ENCODE assay signal across 10 cellular contexts in the genomic region with DNA sequence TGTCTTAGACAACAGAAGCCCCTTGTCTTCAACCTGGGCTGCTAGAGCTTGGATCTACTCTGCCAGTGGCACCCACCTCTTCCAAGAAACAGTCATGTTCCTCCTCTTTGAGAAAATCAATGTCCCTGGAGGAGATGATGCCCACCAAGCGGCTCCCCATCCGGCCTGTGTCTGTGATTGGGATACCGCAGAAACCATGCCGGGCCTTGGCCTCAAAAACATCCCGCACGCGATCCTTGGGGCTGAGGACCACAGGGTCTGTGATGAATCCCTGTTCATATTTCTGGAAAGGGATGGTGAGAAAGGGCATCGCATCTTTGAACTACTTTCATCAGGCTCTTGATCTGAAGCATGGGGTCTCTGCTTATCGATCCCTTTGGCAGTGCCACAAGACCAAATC. TPM values are rescaled to one million over a fixed set of nuclear protein-coding genes. Genes with fewer than 3 reads are reported as not detected.
DNase-seq lines count a peak whose midpoint lies in the region; ATAC-seq, FAIRE-seq and TF ChIP-seq lines count a peak whose summit lies in the region.
"Had no signal": no experiment of that assay in that cellular context is flagged by ENCODE, and none has a peak within 500 bp of the region (broad histone marks: within the 10 kb centered on the region; RNA-seq: fewer than 3 reads in every experiment).

No MANE protein-coding gene starts in this region.

- peak overlapping the region; percentile 83 for H3K4me3 ChIP-seq in PC-3 (ENCODE audit: low read length)
- no peak overlapping the region for H3K4me3 ChIP-seq in endothelial cell of umbilical vein (replicated peaks in 1 of 3; ENCODE audit: insufficient read depth in 1 of 3, low read depth in 1 of 3, low read length in 3 of 3)
- no peak overlapping the region for H3K4me3 ChIP-seq in smooth muscle cell

- H4K20me1 ChIP-seq in PC-3 (ENCODE audit: low read length) (0 out of 2 replicates have a peak, but pooled peaks cover 13% of the 10 kb centered on the region), endothelial cell of umbilical vein (replicated peaks; ENCODE audit: control insufficient read depth, extremely low read depth, insufficient read depth, low read length) (no peaks in the 10 kb centered on the region), smooth muscle cell (ENCODE audit: low read depth) (peaks cover 6% of the 10 kb centered on the region)

- peak overlapping the region; percentile 46 for H3K27ac Mint-ChIP-seq in activated CD4-positive, alpha-beta T cell treated with anti-CD3 and anti-CD28 coated beads, Interleukin-2, amount 10 ng/mL, durations not matched to agents 7 days and 5 days

- intact Hi-C loops in PC-3 (cut with micrococcal nuclease) (no loop called here), endothelial cell of umbilical vein (cut with micrococcal nuclease) (no loop called here)

- H3K9me3 Mint-ChIP-seq in activated CD4-positive, alpha-beta T cell treated with anti-CD3 and anti-CD28 coated beads, Interleukin-2, amount 10 ng/mL, durations not matched to agents 7 days and 5 days, result no peaks in the 10 kb centered on the region

- peak; percentile 59 for TF ChIP-seq POLR2A in endothelial cell of umbilical vein (IDR thresholded peaks at IDR 0.05; ENCODE audit: low read depth, low read length)

- H3K27me3 ChIP-seq in PC-3 (ENCODE audit: low read length) (no peaks in the 10 kb centered on the region), endothelial cell of umbilical vein (ENCODE audit: control insufficient read depth in 2 of 2, insufficient read depth in 2 of 2, low read length in 2 of 2) (no peaks in the 10 kb centered on the region), smooth muscle cell (ENCODE audit: low read depth) (no peaks in the 10 kb centered on the region)

- ATAC-seq in PC-3 (no peak), HG02678 (IDR thresholded peaks at IDR 0.05; ENCODE audit: unreplicated experiment) (no peak)

- H3K4me2 ChIP-seq in PC-3 (ENCODE audit: low read length), result peak overlapping the region; percentile 97
- H3K4me2 ChIP-seq in endothelial cell of umbilical vein (ENCODE audit: insufficient read depth, low read length), result no peak overlapping the region
- H3K4me2 ChIP-seq in smooth muscle cell, result peak overlapping the region; percentile 95

- CTCF ChIA-PET in activated CD4-positive, alpha-beta T cell treated with anti-CD3 and anti-CD28 coated beads, Interleukin-2, amount 10 ng/mL, durations not matched to agents 7 days and 5 days (lab: Charles Lee), result interaction anchor here (1.5 to 1.9 kb wide), 2 partner anchors 13 to 20 kb away, joined by 4 to 6 read pairs; partner anchors contain the start of gene WDR6
- CTCF ChIA-PET in PC-3 (lab: Charles Lee) (no interaction called here), endothelial cell of umbilical vein (lab: Charles Lee) (interaction anchor here (2.3 kb wide), 1 partner anchor 40 kb away, joined by 19 read pairs; no protein-coding TSS in a partner anchor)

- peaks cover 55% of the 10 kb centered on the region for H3K36me3 Mint-ChIP-seq in activated CD4-positive, alpha-beta T cell treated with anti-CD3 and anti-CD28 coated beads, Interleukin-2, amount 10 ng/mL, durations not matched to agents 7 days and 5 days (ENCODE audit: low read depth)

- no peak for DNase-seq in activated CD4-positive, alpha-beta T cell treated with anti-CD3 and anti-CD28 coated beads, Interleukin-2, amount 10 ng/mL, durations not matched to agents 7 days and 5 days
- DNase-seq in activated CD4-positive, alpha-beta T cell treated with anti-CD3 and anti-CD28 coated beads, Interleukin-2, amount 50 U/mL, for 1 hour, result no peak
- DNase-seq in PC-3, result no peak
- DNase-seq in endothelial cell of umbilical vein (ENCODE audit: low read depth, low spot score), result no peak
- no peak for DNase-seq in smooth muscle cell (lab: John Stamatoyannopoulos, UW; ENCODE audit: unreplicated experiment)
- DNase-seq in COR-L47 (lab: John Stamatoyannopoulos, UW), result no peak
- DNase-seq in urothelium cell line (ENCODE audit: low spot score), result no peak
- DNase-seq: NCI-H1930 had no signal

- H3K79me2 ChIP-seq in PC-3 (ENCODE audit: low read length) (peaks cover 65% of the 10 kb centered on the region), endothelial cell of umbilical vein (ENCODE audit: control insufficient read depth, insufficient read depth, low read length) (peaks cover 41% of the 10 kb centered on the region), smooth muscle cell (ENCODE audit: low read depth) (peaks cover 35% of the 10 kb centered on the region)

- H3K4me3 Mint-ChIP-seq in activated CD4-positive, alpha-beta T cell treated with anti-CD3 and anti-CD28 coated beads, Interleukin-2, amount 10 ng/mL, durations not matched to agents 7 days and 5 days, result no peak overlapping the region

- dilution Hi-C loops in endothelial cell of umbilical vein (cut with MboI; ENCODE audit: extremely low pct_ligation_motif_present, low sequenced_read_pairs), result no loop called here

- peaks cover 10% of the 10 kb centered on the region for H3F3A ChIP-seq in PC-3 (ENCODE audit: low read length, unreplicated experiment)
- H3F3A ChIP-seq in smooth muscle cell (ENCODE audit: low read depth), result peaks cover 34% of the 10 kb centered on the region

- FAIRE-seq in endothelial cell of umbilical vein (lab: Jason Lieb, UNC), result no peak
- no peak for FAIRE-seq in urothelium cell line (lab: Jason Lieb, UNC)
- FAIRE-seq: endometrium had no signal

- H3K9me3 ChIP-seq in PC-3 (ENCODE audit: low read length), result no peaks in the 10 kb centered on the region
- no peaks in the 10 kb centered on the region for H3K9me3 ChIP-seq in endothelial cell of umbilical vein (replicated peaks; ENCODE audit: control insufficient read depth, insufficient read depth, low read length)
- H3K9me3 ChIP-seq in smooth muscle cell (replicated peaks; ENCODE audit: low read depth), result no peaks in the 10 kb centered on the region

- H3K4me1 Mint-ChIP-seq in activated CD4-positive, alpha-beta T cell treated with anti-CD3 and anti-CD28 coated beads, Interleukin-2, amount 10 ng/mL, durations not matched to agents 7 days and 5 days, result peaks cover 56% of the 10 kb centered on the region

- H3K9me1 ChIP-seq in endothelial cell of umbilical vein (replicated peaks; ENCODE audit: control insufficient read depth, extremely low read depth, insufficient read depth, low read length), result no peaks in the 10 kb centered on the region

- H2AFZ ChIP-seq in PC-3 (ENCODE audit: low read length) (no peak overlapping the region), endothelial cell of umbilical vein (ENCODE audit: low read depth, low read length) (no peak overlapping the region), smooth muscle cell (ENCODE audit: low read depth) (no peak overlapping the region)

- no peaks in the 10 kb centered on the region for H3K9me2 ChIP-seq in PC-3 (replicated peaks; ENCODE audit: low read length)

- peaks cover 72% of the 10 kb centered on the region for H3K36me3 ChIP-seq in PC-3 (ENCODE audit: low read depth, low read length)
- peaks cover 21 to 45% of the 10 kb centered on the region in 2 experiments for H3K36me3 ChIP-seq in endothelial cell of umbilical vein (ENCODE audit: control insufficient read depth in 2 of 2, extremely low read depth in 1 of 2, insufficient read depth in 2 of 2, low read length in 2 of 2)
- H3K36me3 ChIP-seq in smooth muscle cell (ENCODE audit: low read depth), result no peaks in the 10 kb centered on the region

- no peak overlapping the region for H3K9ac ChIP-seq in PC-3 (ENCODE audit: low read length)
- H3K9ac ChIP-seq in endothelial cell of umbilical vein (replicated peaks; ENCODE audit: extremely low read depth, insufficient read depth, low read length), result no peak overlapping the region
- no peak overlapping the region for H3K9ac ChIP-seq in smooth muscle cell (ENCODE audit: low read depth)

- H3K4me1 ChIP-seq in PC-3 (ENCODE audit: insufficient read depth, low read length) (peaks cover 42% of the 10 kb centered on the region), endothelial cell of umbilical vein (ENCODE audit: control insufficient read depth, extremely low read depth, insufficient read depth, low read length) (peaks cover 18% of the 10 kb centered on the region), smooth muscle cell (ENCODE audit: low read depth) (peaks cover 18% of the 10 kb centered on the region)

- H3K27me3 Mint-ChIP-seq in activated CD4-positive, alpha-beta T cell treated with anti-CD3 and anti-CD28 coated beads, Interleukin-2, amount 10 ng/mL, durations not matched to agents 7 days and 5 days, result no peaks in the 10 kb centered on the region

- WGBS in smooth muscle cell (ENCODE audit: low lambda C conversion rate), result 98% methylated on average over 9 of the region's 9 CpGs

- POLR2A ChIA-PET in activated CD4-positive, alpha-beta T cell treated with anti-CD3 and anti-CD28 coated beads, Interleukin-2, amount 10 ng/mL, durations not matched to agents 7 days and 5 days (lab: Charles Lee), result no interaction called here
- POLR2A ChIA-PET in PC-3 (lab: Charles Lee; ENCODE audit: unreplicated experiment), result no interaction called here
- POLR2A ChIA-PET in endothelial cell of umbilical vein (lab: Charles Lee), result no interaction called here

- BruUV-seq in PC-3 (replicated peaks; lab: Mats Ljungman, UMichigan) (no TSS peak), endothelial cell of umbilical vein (replicated peaks; lab: Mats Ljungman, UMichigan) (no TSS peak)

- H3K27ac ChIP-seq in PC-3 (ENCODE audit: low read length) (no peak overlapping the region), endothelial cell of umbilical vein (ENCODE audit: insufficient read depth, low read depth, low read length) (no peak overlapping the region), smooth muscle cell (ENCODE audit: low read depth) (peak overlapping the region; percentile 91)

- TF ChIP-seq CTCF in PC-3 (conservative IDR thresholded peaks at IDR 0.05; ENCODE audit: low read depth, low read length) (no peak), endothelial cell of umbilical vein (IDR thresholded peaks at IDR 0.05; ENCODE audit: extremely low read depth in 1 of 2, insufficient read depth in 1 of 2, low read depth in 1 of 2, low read length in 2 of 2) (no peak), smooth muscle cell (IDR thresholded peaks at IDR 0.05; ENCODE audit: borderline replicate concordance, insufficient read depth, poor library complexity, severe bottlenecking) (no peak)

RNA-seq across cellular contexts. Expression of gene IMPDH2, which starts 1.6 kb away (rescaled TPM):
- total RNA-seq in activated CD4-positive, alpha-beta T cell treated with anti-CD3 and anti-CD28 coated beads, Interleukin-2, amount 10 ng/mL, durations not matched to agents 7 days and 5 days, result 100 to 1,000 TPM; 152 to 159 TPM
- total RNA-seq in PC-3 (2014; rRNA removed), result 532 and 576 TPM in 2 replicates
- 189 and 195 TPM in 2 replicates for total RNA-seq in endothelial cell of umbilical vein
- polyA plus RNA-seq in endothelial cell of umbilical vein, result 134 and 167 TPM in 2 replicates
- polyA plus RNA-seq in endothelial cell of umbilical vein (2011; cell fraction: cytosol; rRNA removed), result 202 and 221 TPM in 2 replicates
- 255 and 269 TPM in 2 replicates for polyA plus RNA-seq in endothelial cell of umbilical vein (2011; cell fraction: nucleus; rRNA removed)
- polyA plus RNA-seq in endothelial cell of umbilical vein (2012), result 194 and 239 TPM in 2 replicates
- polyA minus RNA-seq in endothelial cell of umbilical vein, result 350 and 383 TPM in 2 replicates
- 325 TPM for polyA minus RNA-seq in endothelial cell of umbilical vein (2011; cell fraction: cytosol; rRNA and poly(A)+ RNA removed)
- 82.4 and 114 TPM in 2 replicates for polyA minus RNA-seq in endothelial cell of umbilical vein (2011; cell fraction: nucleus; rRNA and poly(A)+ RNA removed)
- total RNA-seq in smooth muscle cell, result 121 and 128 TPM in 2 replicates
- polyA plus RNA-seq in smooth muscle cell, result 105 and 127 TPM in 2 replicates

RNA-seq across cellular contexts. Expression of gene NDUFAF3, which starts 5.7 kb away (rescaled TPM):
- 10 to 100 TPM; 84.5 to 93.2 TPM for total RNA-seq in activated CD4-positive, alpha-beta T cell treated with anti-CD3 and anti-CD28 coated beads, Interleukin-2, amount 10 ng/mL, durations not matched to agents 7 days and 5 days
- total RNA-seq in PC-3 (2014; rRNA removed) (191 and 211 TPM in 2 replicates), endothelial cell of umbilical vein (74.5 and 91.1 TPM in 2 replicates), smooth muscle cell (113 and 124 TPM in 2 replicates)
- polyA plus RNA-seq in endothelial cell of umbilical vein (91.4 and 140 TPM in 2 replicates), smooth muscle cell (169 and 175 TPM in 2 replicates)
- polyA plus RNA-seq in endothelial cell of umbilical vein (2011; cell fraction: cytosol; rRNA removed), result 67.9 and 83.8 TPM in 2 replicates
- 28.7 and 33.7 TPM in 2 replicates for polyA plus RNA-seq in endothelial cell of umbilical vein (2011; cell fraction: nucleus; rRNA removed)
- 74.2 and 75.4 TPM in 2 replicates for polyA plus RNA-seq in endothelial cell of umbilical vein (2012)
- polyA minus RNA-seq in endothelial cell of umbilical vein, result 54.4 and 55.5 TPM in 2 replicates
- polyA minus RNA-seq in endothelial cell of umbilical vein (2011; cell fraction: cytosol; rRNA and poly(A)+ RNA removed), result 94.3 TPM
- polyA minus RNA-seq in endothelial cell of umbilical vein (2011; cell fraction: nucleus; rRNA and poly(A)+ RNA removed), result 26.0 and 38.9 TPM in 2 replicates

RNA-seq across cellular contexts. Expression of gene DALRD3, which starts 9.3 kb away (rescaled TPM):
- 10 to 100 TPM; 20.7 to 22.0 TPM for total RNA-seq in activated CD4-positive, alpha-beta T cell treated with anti-CD3 and anti-CD28 coated beads, Interleukin-2, amount 10 ng/mL, durations not matched to agents 7 days and 5 days
- total RNA-seq in PC-3 (2014; rRNA removed) (37.2 and 43.3 TPM in 2 replicates), endothelial cell of umbilical vein (20.4 and 22.7 TPM in 2 replicates), smooth muscle cell (32.1 and 35.6 TPM in 2 replicates)
- polyA plus RNA-seq in endothelial cell of umbilical vein (60.8 and 66.0 TPM in 2 replicates), smooth muscle cell (39.0 and 51.1 TPM in 2 replicates)
- 27.6 and 33.5 TPM in 2 replicates for polyA plus RNA-seq in endothelial cell of umbilical vein (2011; cell fraction: cytosol; rRNA removed)
- 94.8 and 97.8 TPM in 2 replicates for polyA plus RNA-seq in endothelial cell of umbilical vein (2011; cell fraction: nucleus; rRNA removed)
- polyA plus RNA-seq in endothelial cell of umbilical vein (2012), result 16.1 and 17.5 TPM in 2 replicates
- polyA minus RNA-seq in endothelial cell of umbilical vein, result 51.4 and 57.0 TPM in 2 replicates
- polyA minus RNA-seq in endothelial cell of umbilical vein (2011; cell fraction: cytosol; rRNA and poly(A)+ RNA removed), result 23.5 TPM
- 14.4 and 17.6 TPM in 2 replicates for polyA minus RNA-seq in endothelial cell of umbilical vein (2011; cell fraction: nucleus; rRNA and poly(A)+ RNA removed)

RNA-seq across cellular contexts. Expression of gene WDR6, which starts 20.4 kb away (rescaled TPM):
- total RNA-seq in activated CD4-positive, alpha-beta T cell treated with anti-CD3 and anti-CD28 coated beads, Interleukin-2, amount 10 ng/mL, durations not matched to agents 7 days and 5 days, result 100 to 1,000 TPM; 144 to 157 TPM
- 92.7 and 117 TPM in 2 replicates for total RNA-seq in PC-3 (2014; rRNA removed)
- 161 and 192 TPM in 2 replicates for total RNA-seq in endothelial cell of umbilical vein
- 319 and 337 TPM in 2 replicates for polyA plus RNA-seq in endothelial cell of umbilical vein
- 116 and 132 TPM in 2 replicates for polyA plus RNA-seq in endothelial cell of umbilical vein (2011; cell fraction: cytosol; rRNA removed)
- polyA plus RNA-seq in endothelial cell of umbilical vein (2011; cell fraction: nucleus; rRNA removed), result 987 and 1,038 TPM in 2 replicates
- polyA plus RNA-seq in endothelial cell of umbilical vein (2012), result 109 and 131 TPM in 2 replicates
- 292 and 353 TPM in 2 replicates for polyA minus RNA-seq in endothelial cell of umbilical vein
- 51.5 TPM for polyA minus RNA-seq in endothelial cell of umbilical vein (2011; cell fraction: cytosol; rRNA and poly(A)+ RNA removed)
- 147 and 154 TPM in 2 replicates for polyA minus RNA-seq in endothelial cell of umbilical vein (2011; cell fraction: nucleus; rRNA and poly(A)+ RNA removed)
- total RNA-seq in smooth muscle cell, result 61.8 and 72.8 TPM in 2 replicates
- polyA plus RNA-seq in smooth muscle cell, result 86.8 and 115 TPM in 2 replicates

RNA-seq across cellular contexts. Expression of gene P4HTM, which starts 37.6 kb away (rescaled TPM):
- 10 to 100 TPM; 45.3 to 47.6 TPM for total RNA-seq in activated CD4-positive, alpha-beta T cell treated with anti-CD3 and anti-CD28 coated beads, Interleukin-2, amount 10 ng/mL, durations not matched to agents 7 days and 5 days
- total RNA-seq in PC-3 (2014; rRNA removed) (44.5 and 50.1 TPM in 2 replicates), endothelial cell of umbilical vein (23.0 and 26.9 TPM in 2 replicates), smooth muscle cell (20.3 and 22.7 TPM in 2 replicates)
- polyA plus RNA-seq in endothelial cell of umbilical vein (32.7 and 37.9 TPM in 2 replicates), smooth muscle cell (29.9 and 30.4 TPM in 2 replicates)
- polyA plus RNA-seq in endothelial cell of umbilical vein (2011; cell fraction: cytosol; rRNA removed), result 17.3 and 24.1 TPM in 2 replicates
- polyA plus RNA-seq in endothelial cell of umbilical vein (2011; cell fraction: nucleus; rRNA removed), result 92.9 and 98.1 TPM in 2 replicates
- polyA plus RNA-seq in endothelial cell of umbilical vein (2012), result 10.7 and 13.5 TPM in 2 replicates
- 24.2 and 26.3 TPM in 2 replicates for polyA minus RNA-seq in endothelial cell of umbilical vein
- polyA minus RNA-seq in endothelial cell of umbilical vein (2011; cell fraction: cytosol; rRNA and poly(A)+ RNA removed), result 48.4 TPM
- 28.8 and 28.9 TPM in 2 replicates for polyA minus RNA-seq in endothelial cell of umbilical vein (2011; cell fraction: nucleus; rRNA and poly(A)+ RNA removed)
